Comparison of ENCODE assay signal across 12 cellular contexts in the genomic region with DNA sequence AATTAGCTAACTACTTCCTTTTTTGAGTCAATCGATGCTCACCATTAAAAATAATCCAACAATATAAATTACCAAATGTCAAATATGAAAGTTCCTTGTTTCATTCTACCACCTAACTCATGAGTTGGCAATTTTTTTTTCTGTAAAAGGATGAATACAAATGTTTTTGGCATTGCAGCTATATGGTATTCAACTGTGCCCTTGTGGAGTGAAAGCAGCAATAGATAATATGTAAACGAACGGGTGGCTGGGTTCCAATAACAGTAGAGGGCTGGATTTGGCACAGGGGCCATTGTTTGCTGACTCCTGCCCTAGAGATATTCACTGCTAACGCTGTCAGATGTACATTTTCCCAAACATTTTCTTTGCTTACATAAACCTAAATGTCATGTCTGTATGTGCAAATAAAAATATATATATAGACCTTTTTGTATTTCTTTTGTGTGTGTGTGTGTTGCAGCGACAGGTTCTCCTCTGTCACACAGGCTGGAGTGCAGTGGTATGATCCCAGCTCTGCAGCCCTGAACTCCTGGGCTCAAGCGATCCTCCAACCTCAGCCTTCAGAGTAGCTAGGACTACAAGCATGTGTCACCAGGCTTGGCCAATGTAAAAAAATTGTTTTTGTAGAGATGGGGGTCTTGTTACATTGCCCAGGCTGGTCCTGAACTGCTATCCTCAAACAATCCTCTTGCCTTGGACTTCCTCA.
DNase-seq lines count a peak whose midpoint lies in the region; ATAC-seq and TF ChIP-seq lines count a peak whose summit lies in the region.
"Had no signal": no experiment of that assay in that cellular context is flagged by ENCODE, and none has a peak within 500 bp of the region (broad histone marks: within the 10 kb centered on the region; RNA-seq: fewer than 3 reads in every experiment).

No MANE protein-coding gene starts in this region.

- intact Hi-C loops in left colon (cut with DNase I, micrococcal nuclease): no loop called here

- TF ChIP-seq CTCF in neural progenitor cell (IDR thresholded peaks at IDR 0.05): no peak

- H3K27ac Mint-ChIP-seq in neural progenitor cell: no peak overlapping the region

- no peaks in the 10 kb centered on the region for H3K27me3 Mint-ChIP-seq in neural progenitor cell (ENCODE audit: insufficient read depth, low read depth)

- H3K9me3 Mint-ChIP-seq in neural progenitor cell: no peaks in the 10 kb centered on the region

- no peaks in the 10 kb centered on the region for H3K79me2 ChIP-seq in neural progenitor cell (ENCODE audit: low read depth)

- H3F3A ChIP-seq in neural progenitor cell (ENCODE audit: low read depth): peaks cover 3% of the 10 kb centered on the region

- peak; percentile 42 for ATAC-seq in left colon
- no peak for ATAC-seq in GM21515 (IDR thresholded peaks at IDR 0.05; ENCODE audit: unreplicated experiment)
- ATAC-seq: PC-3 had no signal

- H3K4me2 ChIP-seq in neural progenitor cell: no peak overlapping the region

- no peak overlapping the region for H3K4me3 ChIP-seq in neural progenitor cell
- H3K4me3 ChIP-seq: SJSA1 had no signal

- H3K36me3 ChIP-seq in neural progenitor cell: no peaks in the 10 kb centered on the region
- H3K36me3 ChIP-seq: SJSA1 had no signal

- H4K20me1 ChIP-seq in neural progenitor cell (ENCODE audit: low read depth): no peaks in the 10 kb centered on the region

- H3K9me3 ChIP-seq in neural progenitor cell (ENCODE audit: low read depth): no peaks in the 10 kb centered on the region
- H3K9me3 ChIP-seq: SJSA1 had no signal

- peaks cover 11% of the 10 kb centered on the region for H3K4me1 ChIP-seq in neural progenitor cell
- H3K4me1 ChIP-seq: SJSA1 had no signal

- no peak overlapping the region for H3K9ac ChIP-seq in neural progenitor cell

- no peak overlapping the region for H3K4me3 Mint-ChIP-seq in neural progenitor cell

- H3K27me3 ChIP-seq in neural progenitor cell: no peaks in the 10 kb centered on the region
- H3K27me3 ChIP-seq: SJSA1 had no signal

- H3K27ac ChIP-seq in neural progenitor cell (no peak overlapping the region), substantia nigra (ENCODE audit: low read depth, low read length, poor library complexity, severe bottlenecking) (no peak overlapping the region)
- H3K27ac ChIP-seq: C4-2B, SJSA1 had no signal

- H2AFZ ChIP-seq in neural progenitor cell (replicated peaks): no peak overlapping the region

- H3K36me3 Mint-ChIP-seq in neural progenitor cell: peaks cover 6% of the 10 kb centered on the region

- peaks cover 5% of the 10 kb centered on the region for H3K4me1 Mint-ChIP-seq in neural progenitor cell

- DNase-seq in NCI-H1694 treated with DMSO at 0.1 percent for 48 hours (lab: John Stamatoyannopoulos, UW) (peak; percentile 52), NCI-H1694 (lab: John Stamatoyannopoulos, UW) (no peak), COR-L47 (lab: John Stamatoyannopoulos, UW) (peak; percentile 43), NCI-H1105 treated with DMSO at 0.1 percent for 48 hours (lab: John Stamatoyannopoulos, UW) (peak; percentile 48), left colon (no peak), neural progenitor cell (ENCODE audit: low spot score) (no peak), substantia nigra (lab: John Stamatoyannopoulos, UW) (no peak)
- DNase-seq: NCI-H524, PC-3 had no signal

Comparison
In these comparisons a context has a peak if more than half of its experiments do, and no peak if none do; other contexts are left out.
1. DNase-seq: peak in NCI-H1694 treated with DMSO at 0.1 percent for 48 hours (single experiment), COR-L47 (single experiment) and NCI-H1105 treated with DMSO at 0.1 percent for 48 hours (single experiment); none in NCI-H1694 (single experiment), left colon (0 of 2), neural progenitor cell (single experiment) and substantia nigra (0 of 49).